Comparison of ENCODE assay signal across 8 cellular contexts in the genomic region with DNA sequence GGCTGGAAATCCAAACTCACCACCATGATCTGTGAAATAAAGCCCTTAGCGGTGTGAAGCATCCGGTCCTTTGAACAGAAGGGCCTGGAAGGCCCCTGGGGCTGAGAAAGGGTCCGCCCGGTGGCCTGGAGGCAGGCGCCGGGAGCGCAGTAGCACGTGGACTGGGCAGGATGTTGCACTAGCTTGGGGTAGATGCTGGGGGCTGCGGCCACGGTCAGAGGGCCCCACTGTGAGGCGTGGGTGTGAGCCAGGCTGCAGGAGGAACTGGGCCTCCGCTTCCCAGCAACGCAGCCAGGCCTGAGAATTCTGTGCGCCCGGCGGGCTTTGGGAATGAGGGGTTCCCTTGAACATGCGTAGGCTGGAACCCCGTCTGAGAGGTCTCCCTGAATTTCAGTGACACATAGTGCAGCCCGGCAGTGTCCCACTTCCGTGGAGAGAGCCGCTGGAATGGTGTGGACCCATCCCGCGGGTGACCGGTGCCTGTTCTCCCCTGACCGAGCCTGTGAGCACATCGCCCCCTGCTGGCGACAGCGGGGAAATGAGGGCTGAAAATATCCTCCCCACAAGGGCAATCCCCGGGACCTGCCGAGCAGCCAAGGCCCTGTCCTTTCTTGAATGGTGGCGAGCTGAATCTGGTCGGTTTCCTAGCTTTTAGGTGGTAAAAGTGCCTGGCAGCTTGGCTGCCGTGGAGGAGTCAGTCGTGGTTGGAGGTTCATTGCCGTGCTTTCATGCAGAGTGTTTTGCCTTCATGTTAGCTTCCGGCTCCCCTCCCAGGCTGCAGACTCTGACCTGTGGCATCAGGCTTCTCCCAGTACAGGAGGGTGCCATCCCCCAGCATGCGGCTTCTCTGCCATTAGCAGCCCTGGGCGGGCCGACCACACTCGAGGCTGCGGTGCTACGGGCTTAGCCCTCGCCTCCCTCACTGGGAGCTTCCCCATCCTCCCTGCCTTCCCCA.
DNase-seq lines count a peak whose midpoint lies in the region; ATAC-seq lines count a peak whose summit lies in the region.

No MANE protein-coding gene starts in this region.

- in situ Hi-C loops in KBM-7 (cut with MboI; ENCODE audit: low pct_unique_long_range_greater_than_20kb, low sequenced_read_pairs), result no loop called here

- peaks cover 5% of the 10 kb centered on the region for H3K4me1 Mint-ChIP-seq in central memory CD8-positive, alpha-beta T cell

- H3K36me3 Mint-ChIP-seq in central memory CD8-positive, alpha-beta T cell (ENCODE audit: insufficient read depth), result peaks cover 1% of the 10 kb centered on the region

- H3K27ac ChIP-seq in layer of hippocampus (ENCODE audit: low read depth, low read length), result peak overlapping the region; percentile 14

- H3K4me3 Mint-ChIP-seq in central memory CD8-positive, alpha-beta T cell, result no peak overlapping the region

- DNase-seq in COLO829 (ENCODE audit: low spot score) (peak; percentile 45), KBM-7 (peak; percentile 76), NCI-H187 (lab: John Stamatoyannopoulos, UW) (no peak)
- peak; percentile 32 for DNase-seq in activated CD4-positive, CD25-positive, alpha-beta regulatory T cell treated with anti-CD3 and anti-CD28 coated beads, Interleukin-2, amount 50 U/mL, for 16 hours (ENCODE audit: low read depth, low spot score)
- peak; percentile 38 to 44 for DNase-seq in central memory CD8-positive, alpha-beta T cell (ENCODE audit: low spot score in 2 of 2)
- peak; percentile 19 for DNase-seq in stimulated activated CD4-positive, alpha-beta T cell treated with anti-CD3 and anti-CD28 coated beads, Interleukin-2, amount 100 ng/mL, for 4 hours (ENCODE audit: low read depth)

- peaks cover 9% of the 10 kb centered on the region for H3K27me3 Mint-ChIP-seq in central memory CD8-positive, alpha-beta T cell

- ATAC-seq in GM19455 (IDR thresholded peaks at IDR 0.05; ENCODE audit: unreplicated experiment), result peak; percentile 77
- ATAC-seq in central memory CD8-positive, alpha-beta T cell (replicated peaks; ENCODE audit: extremely low read depth, poor library complexity, severe bottlenecking), result peak; percentile 56

- H3K27ac Mint-ChIP-seq in central memory CD8-positive, alpha-beta T cell (ENCODE audit: low read depth), result no peak overlapping the region

- no peaks in the 10 kb centered on the region for H3K9me3 Mint-ChIP-seq in central memory CD8-positive, alpha-beta T cell

- H3K27me3 ChIP-seq in layer of hippocampus (ENCODE audit: control insufficient read depth, insufficient read depth, low read length), result no peaks in the 10 kb centered on the region

Comparison
In these comparisons a context has a peak if more than half of its experiments do, and no peak if none do; other contexts are left out.
1. DNase-seq: peak in COLO829 (single experiment), KBM-7 (single experiment), activated CD4-positive, CD25-positive, alpha-beta regulatory T cell treated with anti-CD3 and anti-CD28 coated beads, Interleukin-2, amount 50 U/mL, for 16 hours (single experiment), central memory CD8-positive, alpha-beta T cell (2 of 2) and stimulated activated CD4-positive, alpha-beta T cell treated with anti-CD3 and anti-CD28 coated beads, Interleukin-2, amount 100 ng/mL, for 4 hours (single experiment); none in NCI-H187 (0 of 2).